In genomic region chr22:45179276-45180049, GRCh38 we compare ENCODE assay signal across 1 cellular context.
TF ChIP-seq lines count a peak whose summit lies in the region.

No MANE protein-coding gene starts in this region.

TF ChIP-seq in H1, 55 proteins besides CTCF, POLR2A, EP300 and RAD21:
- TF ChIP-seq MAX (IDR thresholded peaks at IDR 0.05) (no peak), ATF2 (IDR thresholded peaks at IDR 0.05; ENCODE audit: low read length) (no peak)
